In the genomic region with DNA sequence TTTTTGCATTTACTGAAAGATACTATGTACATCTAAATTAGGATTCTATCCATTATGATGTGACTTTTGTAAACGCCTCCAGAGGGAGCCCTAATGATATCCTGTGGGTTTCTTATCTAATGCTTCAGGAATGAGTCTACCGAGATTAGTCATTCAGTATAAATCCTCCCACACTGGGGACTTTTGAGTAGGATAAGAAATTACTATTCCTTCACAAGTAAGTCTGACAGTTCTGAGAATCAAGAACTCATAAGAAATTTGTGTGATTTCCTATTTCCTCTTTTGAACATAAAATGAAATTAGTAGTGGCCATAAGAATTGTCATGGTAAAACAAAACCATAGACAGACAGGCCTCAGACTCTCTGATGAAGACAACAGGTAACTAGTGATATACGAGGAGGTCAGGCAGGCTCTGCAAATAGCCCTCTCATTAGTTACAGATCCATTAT, we compare ENCODE assay signal across 8 cellular contexts. TPM values are rescaled to one million over a fixed set of nuclear protein-coding genes. Genes with fewer than 3 reads are reported as not detected.
DNase-seq lines count a peak whose midpoint lies in the region; ATAC-seq and TF ChIP-seq lines count a peak whose summit lies in the region.

No MANE protein-coding gene starts in this region.

- no peak for ATAC-seq in HG03196 (IDR thresholded peaks at IDR 0.05; ENCODE audit: unreplicated experiment)

- 3 to 5% methylated on average over 3 of the region's 3 CpGs for WGBS in GM23248 (ENCODE audit: low coverage in 1 of 2, low lambda C conversion rate in 2 of 2, missing lambda C conversion rate in 2 of 2), 2 experiments

- H4K20me1 ChIP-seq in GM23248 (ENCODE audit: insufficient read depth) (no peaks in the 10 kb centered on the region), neural cell (ENCODE audit: insufficient read depth) (no peaks in the 10 kb centered on the region)

- peak; percentile 54 for TF ChIP-seq RAD21 in neural cell (conservative IDR thresholded peaks at IDR 0.05)

- peak overlapping the region; percentile 49 for H3K4me2 ChIP-seq in GM23248 (ENCODE audit: unreplicated experiment)
- H3K4me2 ChIP-seq in neural cell (ENCODE audit: low read length): no peak overlapping the region

- no peak overlapping the region for H3K9ac ChIP-seq in GM23248
- H3K9ac ChIP-seq in neural cell (ENCODE audit: low read length): no peak overlapping the region

- H3K4me1 ChIP-seq in GM23248 (ENCODE audit: insufficient read depth): peaks cover 4% of the 10 kb centered on the region

- H3K9me3 ChIP-seq in GM23248 (ENCODE audit: low read depth) (no peaks in the 10 kb centered on the region), neural cell (ENCODE audit: low read length) (no peaks in the 10 kb centered on the region)

- intact Hi-C loops in dorsolateral prefrontal cortex (cut with DNase I): loop anchor here in 1 of 2 donors (10.0 kb wide), 1 partner anchor 160 kb away; no protein-coding TSS in a partner anchor

- in situ Hi-C loops in GM23248 (cut with MboI): no loop called here

- H3K27me3 ChIP-seq in GM23248 (replicated peaks; ENCODE audit: insufficient read depth): peaks cover 4% of the 10 kb centered on the region; the same call in 1 of the 2 replicates
- no peaks in the 10 kb centered on the region for H3K27me3 ChIP-seq in dorsolateral prefrontal cortex
- H3K27me3 ChIP-seq in neural cell (ENCODE audit: insufficient read depth, low read depth, low read length): no peaks in the 10 kb centered on the region

- H3K27ac ChIP-seq in GM23248: no peak overlapping the region
- H3K27ac ChIP-seq in dorsolateral prefrontal cortex: no peak overlapping the region
- no peak overlapping the region for H3K27ac ChIP-seq in neural cell (ENCODE audit: low read length)

- no peaks in the 10 kb centered on the region for H3K36me3 ChIP-seq in GM23248 (ENCODE audit: low read depth)
- no peaks in the 10 kb centered on the region for H3K36me3 ChIP-seq in neural cell (ENCODE audit: insufficient read depth, low read length)

- no peak overlapping the region for H2AFZ ChIP-seq in GM23248
- H2AFZ ChIP-seq in neural cell (ENCODE audit: low read depth, low read length): no peak overlapping the region

- TF ChIP-seq EP300 in neural cell (conservative IDR thresholded peaks at IDR 0.05; ENCODE audit: poor library complexity, severe bottlenecking): no peak

- no peaks in the 10 kb centered on the region for H3K9me2 ChIP-seq in GM23248 (ENCODE audit: insufficient read depth)
- H3K9me2 ChIP-seq in neural cell (ENCODE audit: insufficient read depth, low read length): no peaks in the 10 kb centered on the region

- TF ChIP-seq CTCF in dorsolateral prefrontal cortex (IDR thresholded peaks at IDR 0.05 in 54 of 56, conservative IDR thresholded peaks at IDR 0.05 in 2 of 56; ENCODE audit: low read depth in 1 of 56, partially characterized antibody in 56 of 56) (peak in 50 of 56 donors; percentile 13 to 56 (median 40)), neural cell (IDR thresholded peaks at IDR 0.05; ENCODE audit: poor library complexity, severe bottlenecking) (peak; percentile 60)

- DNase-seq in DMS153 (lab: John Stamatoyannopoulos, UW) (peak; percentile 1), GM23248 (peak; percentile 89), NCI-H2171 treated with DMSO at 0.1 percent for 48 hours (lab: John Stamatoyannopoulos, UW) (peak; percentile 27), dorsolateral prefrontal cortex (no peak), NCI-H510A treated with DMSO at 0.1 percent for 48 hours (lab: John Stamatoyannopoulos, UW) (no peak)
- DNase-seq in activated CD4-positive, CD25-positive, alpha-beta regulatory T cell treated with anti-CD3 and anti-CD28 coated beads, Interleukin-2, amount 50 U/mL, for 72 hours: no peak

- H3K4me3 ChIP-seq in GM23248 (no peak overlapping the region), dorsolateral prefrontal cortex (no peak overlapping the region), neural cell (ENCODE audit: low read length) (no peak overlapping the region)

- no peaks in the 10 kb centered on the region for H3K79me2 ChIP-seq in GM23248 (ENCODE audit: insufficient read depth)
- H3K79me2 ChIP-seq in neural cell (replicated peaks; ENCODE audit: insufficient read depth, low read length): no peaks in the 10 kb centered on the region

- H3F3A ChIP-seq in GM23248 (ENCODE audit: insufficient read depth) (peaks cover 4% of the 10 kb centered on the region; the same call in 1 of the 2 replicates), neural cell (ENCODE audit: insufficient read depth, low read length, poor library complexity, severe bottlenecking) (no peaks in the 10 kb centered on the region)

TF ChIP-seq in neural cell, 6 proteins besides CTCF, POLR2A, EP300 and RAD21:
- TF ChIP-seq SMC3 (conservative IDR thresholded peaks at IDR 0.05; ENCODE audit: poor library complexity) (peak; percentile 59), POLR2AphosphoS5 (IDR thresholded peaks at IDR 0.05) (no peak)

RNA-seq across cellular contexts. Expression of a gene that starts 10.0 kb away (rescaled TPM):
- total RNA-seq in GM23248 (2014; rRNA removed; shearing (Covaris generic)): not detected in 2 replicates
- polyA plus RNA-seq in GM23248 (2016; fragmentation: Nextera tagmentation; extraction: Ambion mirVana) (not detected in 2 replicates), neural cell (not detected in 2 replicates)
- total RNA-seq in dorsolateral prefrontal cortex: not detected
- not detected in 2 replicates for polyA minus RNA-seq in neural cell

RNA-seq across cellular contexts. Expression of a gene that starts 17.6 kb away (rescaled TPM):
- total RNA-seq in GM23248 (2014; rRNA removed; shearing (Covaris generic)): not detected in 2 replicates
- polyA plus RNA-seq in GM23248 (2016; fragmentation: Nextera tagmentation; extraction: Ambion mirVana) (not detected in 2 replicates), neural cell (not detected in 2 replicates)
- not detected for total RNA-seq in dorsolateral prefrontal cortex
- polyA minus RNA-seq in neural cell: not detected in 2 replicates

RNA-seq across cellular contexts. Expression of a gene that starts 38.8 kb away (rescaled TPM):
- not detected in 2 replicates for total RNA-seq in GM23248 (2014; rRNA removed; shearing (Covaris generic))
- polyA plus RNA-seq in GM23248 (2016; fragmentation: Nextera tagmentation; extraction: Ambion mirVana): not detected in 2 replicates
- not detected for total RNA-seq in dorsolateral prefrontal cortex
- polyA plus RNA-seq in neural cell: not detected in 2 replicates
- polyA minus RNA-seq in neural cell: not detected in 2 replicates

RNA-seq across cellular contexts. Expression of a gene that starts 47.2 kb away (rescaled TPM):
- not detected in 2 replicates for total RNA-seq in GM23248 (2014; rRNA removed; shearing (Covaris generic))
- not detected in 2 replicates for polyA plus RNA-seq in GM23248 (2016; fragmentation: Nextera tagmentation; extraction: Ambion mirVana)
- total RNA-seq in dorsolateral prefrontal cortex: not detected
- polyA plus RNA-seq in neural cell: not detected in 2 replicates
- not detected in 2 replicates for polyA minus RNA-seq in neural cell

Comparison
In these comparisons a context has a peak if more than half of its experiments do, and no peak if none do; other contexts are left out.
1. DNase-seq: peak in DMS153 (single experiment), GM23248 (single experiment) and NCI-H2171 treated with DMSO at 0.1 percent for 48 hours (single experiment); none in dorsolateral prefrontal cortex (0 of 10), NCI-H510A treated with DMSO at 0.1 percent for 48 hours (single experiment) and activated CD4-positive, CD25-positive, alpha-beta regulatory T cell treated with anti-CD3 and anti-CD28 coated beads, Interleukin-2, amount 50 U/mL, for 72 hours (single experiment).